Comparison of ENCODE assay signal across 12 cellular contexts in genomic region chr1:87115317-87115885, GRCh38.
A peak's percentile ranks its signal among the peaks of the same experiment; 100 is the strongest.
DNase-seq lines count a peak whose midpoint lies in the region; ATAC-seq and TF ChIP-seq lines count a peak whose summit lies in the region.
"Had no signal": no experiment of that assay in that cellular context is flagged by ENCODE, and none has a peak within 500 bp of the region (broad histone marks: within the 10 kb centered on the region; RNA-seq: fewer than 3 reads in every experiment).

No MANE protein-coding gene starts in this region.

- no peaks in the 10 kb centered on the region for H3K27me3 Mint-ChIP-seq in activated T-cell treated with anti-CD3 and anti-CD28 coated beads, Interleukin-2, amount 50 U/mL, for 72 hours (ENCODE audit: low read depth)
- no peaks in the 10 kb centered on the region for H3K27me3 Mint-ChIP-seq in activated T-cell treated with anti-CD3 and anti-CD28 coated beads, Interleukin-2, amount 50 U/mL, for 4 hours (ENCODE audit: low read depth)
- H3K27me3 Mint-ChIP-seq: B cell had no signal

- no peak for ATAC-seq in activated T-cell treated with anti-CD3 and anti-CD28 coated beads, Interleukin-2, amount 50 U/mL, for 72 hours (replicated peaks in 1 of 2)
- no peak for ATAC-seq in activated T-cell treated with anti-CD3 and anti-CD28 coated beads, Interleukin-2, amount 50 U/mL, for 4 hours
- ATAC-seq in stimulated activated effector memory CD8-positive, alpha-beta T cell treated with anti-CD3 and anti-CD28 coated beads, Interleukin-12 subunit alpha, Interleukin-12 subunit beta, amount 100 ng/mL, for 72 hours = no peak
- ATAC-seq in stimulated activated naive CD8-positive, alpha-beta T cell treated with anti-CD3 and anti-CD28 coated beads, Interleukin-15, Interleukin-2, amounts not matched to agents 100 U/mL and 50 U/mL, for 24 hours = no peak

- H3K36me3 Mint-ChIP-seq in activated T-cell treated with anti-CD3 and anti-CD28 coated beads, Interleukin-2, amount 50 U/mL, for 72 hours (ENCODE audit: insufficient read depth in 2 of 2) = no peaks in the 10 kb centered on the region
- H3K36me3 Mint-ChIP-seq in activated T-cell treated with anti-CD3 and anti-CD28 coated beads, Interleukin-2, amount 50 U/mL, for 4 hours (ENCODE audit: insufficient read depth) = no peaks in the 10 kb centered on the region
- H3K36me3 Mint-ChIP-seq in stimulated activated effector memory CD8-positive, alpha-beta T cell treated with anti-CD3 and anti-CD28 coated beads, Interleukin-12 subunit alpha, Interleukin-12 subunit beta, amount 100 ng/mL, for 72 hours = no peaks in the 10 kb centered on the region

- DNase-seq in activated T-cell treated with anti-CD3 and anti-CD28 coated beads, Interleukin-2, amount 50 U/mL, for 72 hours = no peak
- no peak for DNase-seq in activated T-cell treated with anti-CD3 and anti-CD28 coated beads, Interleukin-2, amount 50 U/mL, for 4 hours
- DNase-seq in RWPE1 (ENCODE audit: low spot score) (peak; percentile 62), fibroblast of peridontal ligament (ENCODE audit: extremely low read depth) (peak; percentile 83), occipital lobe (lab: John Stamatoyannopoulos, UW) (no peak), DMS153 treated with DMSO at 0.1 percent for 48 hours (lab: John Stamatoyannopoulos, UW; ENCODE audit: unreplicated experiment) (no peak)
- no peak for DNase-seq in stimulated activated effector memory CD8-positive, alpha-beta T cell treated with anti-CD3 and anti-CD28 coated beads, Interleukin-12 subunit alpha, Interleukin-12 subunit beta, amount 100 ng/mL, for 72 hours (ENCODE audit: low spot score in 2 of 2)
- no peak for DNase-seq in stimulated activated naive CD8-positive, alpha-beta T cell treated with anti-CD3 and anti-CD28 coated beads, Interleukin-15, Interleukin-2, amounts not matched to agents 100 U/mL and 50 U/mL, for 24 hours
- DNase-seq: GF-D8, NCI-H1092 had no signal

- peak overlapping the region; percentile 27 for H3K27ac Mint-ChIP-seq in activated T-cell treated with anti-CD3 and anti-CD28 coated beads, Interleukin-2, amount 50 U/mL, for 72 hours
- H3K27ac Mint-ChIP-seq in stimulated activated effector memory CD8-positive, alpha-beta T cell treated with anti-CD3 and anti-CD28 coated beads, Interleukin-12 subunit alpha, Interleukin-12 subunit beta, amount 100 ng/mL, for 72 hours = peak overlapping the region; percentile 10
- H3K27ac Mint-ChIP-seq: B cell had no signal

- peaks cover 6% of the 10 kb centered on the region for H3K4me1 Mint-ChIP-seq in activated T-cell treated with anti-CD3 and anti-CD28 coated beads, Interleukin-2, amount 50 U/mL, for 72 hours (ENCODE audit: low read depth)
- H3K4me1 Mint-ChIP-seq in activated T-cell treated with anti-CD3 and anti-CD28 coated beads, Interleukin-2, amount 50 U/mL, for 4 hours (ENCODE audit: low read depth) = no peaks in the 10 kb centered on the region
- no peaks in the 10 kb centered on the region for H3K4me1 Mint-ChIP-seq in stimulated activated effector memory CD8-positive, alpha-beta T cell treated with anti-CD3 and anti-CD28 coated beads, Interleukin-12 subunit alpha, Interleukin-12 subunit beta, amount 100 ng/mL, for 72 hours
- H3K4me1 Mint-ChIP-seq: B cell had no signal

- POLR2A ChIA-PET in RWPE1 (lab: Yijun Ruan, JAX; ENCODE audit: low non-redundant PET) = no interaction called here

- no peak for TF ChIP-seq CTCF in RWPE1 (conservative IDR thresholded peaks at IDR 0.05; ENCODE audit: low read depth)

- H3K4me3 Mint-ChIP-seq in activated T-cell treated with anti-CD3 and anti-CD28 coated beads, Interleukin-2, amount 50 U/mL, for 72 hours = no peak overlapping the region
- no peak overlapping the region for H3K4me3 Mint-ChIP-seq in activated T-cell treated with anti-CD3 and anti-CD28 coated beads, Interleukin-2, amount 50 U/mL, for 4 hours
- no peak overlapping the region for H3K4me3 Mint-ChIP-seq in stimulated activated effector memory CD8-positive, alpha-beta T cell treated with anti-CD3 and anti-CD28 coated beads, Interleukin-12 subunit alpha, Interleukin-12 subunit beta, amount 100 ng/mL, for 72 hours
- H3K4me3 Mint-ChIP-seq: B cell had no signal

- CTCF ChIA-PET in RWPE1 (lab: Yijun Ruan, JAX) = no interaction called here

- H3K27ac ChIP-seq in RWPE1 = no peak overlapping the region
- H3K27ac ChIP-seq: adrenal gland had no signal

- H3K9me3 Mint-ChIP-seq in activated T-cell treated with anti-CD3 and anti-CD28 coated beads, Interleukin-2, amount 50 U/mL, for 72 hours = no peaks in the 10 kb centered on the region
- H3K9me3 Mint-ChIP-seq in activated T-cell treated with anti-CD3 and anti-CD28 coated beads, Interleukin-2, amount 50 U/mL, for 4 hours = no peaks in the 10 kb centered on the region
- H3K9me3 Mint-ChIP-seq in stimulated activated effector memory CD8-positive, alpha-beta T cell treated with anti-CD3 and anti-CD28 coated beads, Interleukin-12 subunit alpha, Interleukin-12 subunit beta, amount 100 ng/mL, for 72 hours = no peaks in the 10 kb centered on the region

Comparison
In these comparisons a context has a peak if more than half of its experiments do, and no peak if none do; other contexts are left out.
1. DNase-seq: peak in RWPE1 (single experiment) and fibroblast of peridontal ligament (single experiment); none in activated T-cell treated with anti-CD3 and anti-CD28 coated beads, Interleukin-2, amount 50 U/mL, for 72 hours (0 of 2), activated T-cell treated with anti-CD3 and anti-CD28 coated beads, Interleukin-2, amount 50 U/mL, for 4 hours (single experiment), stimulated activated effector memory CD8-positive, alpha-beta T cell treated with anti-CD3 and anti-CD28 coated beads, Interleukin-12 subunit alpha, Interleukin-12 subunit beta, amount 100 ng/mL, for 72 hours (0 of 2), stimulated activated naive CD8-positive, alpha-beta T cell treated with anti-CD3 and anti-CD28 coated beads, Interleukin-15, Interleukin-2, amounts not matched to agents 100 U/mL and 50 U/mL, for 24 hours (single experiment), occipital lobe (single experiment) and DMS153 treated with DMSO at 0.1 percent for 48 hours (single experiment).